In the genomic region with DNA sequence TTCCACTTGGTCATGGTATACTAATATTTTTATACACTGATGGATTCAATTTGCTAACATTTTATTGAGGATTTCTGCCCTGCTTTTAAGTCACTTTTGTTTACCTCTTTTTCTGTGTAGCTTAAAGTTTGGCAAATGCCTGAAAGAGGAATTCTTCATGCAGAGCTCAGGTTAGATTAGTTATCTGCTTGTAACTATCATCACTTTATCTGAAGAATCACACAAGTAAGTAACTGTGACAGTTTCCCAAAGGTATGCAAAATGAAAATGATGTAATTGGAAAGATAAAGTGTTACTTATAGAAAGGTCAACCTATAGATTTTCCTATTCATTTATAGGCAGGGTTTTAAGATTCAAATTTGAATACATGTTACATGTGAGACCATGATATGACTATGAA, we compare ENCODE assay signal across 35 cellular contexts.
"Had no signal": no experiment of that assay in that cellular context is flagged by ENCODE, and none has a peak within 500 bp of the region (broad histone marks: within the 10 kb centered on the region; RNA-seq: fewer than 3 reads in every experiment).

No MANE protein-coding gene starts in this region.

- H3K27me3 Mint-ChIP-seq: activated CD8-positive, alpha-beta T cell treated with anti-CD3 and anti-CD28 coated beads for 36 hours; activated T-helper 17 cell treated with anti-CD3 and anti-CD28 coated beads, Interleukin-2, amount 50 U/mL, for 72 hours had no signal

- H3K27ac ChIP-seq: adrenal gland, body of pancreas, brain microvascular endothelial cell, breast epithelium, VCaP had no signal

- H3K4me3 ChIP-seq: adrenal gland, body of pancreas, breast epithelium had no signal

- DNase-seq: activated B cell treated with CpG ODN at 0.5 μM for 24 hours; activated CD4-positive, alpha-beta memory T cell treated with anti-CD3 and anti-CD28 coated beads for 36 hours; activated CD4-positive, alpha-beta T cell treated with anti-CD3 and anti-CD28 coated beads for 4 hours; activated CD4-positive, alpha-beta T cell treated with anti-CD3 and anti-CD28 coated beads, Interleukin-2, amount 10 ng/mL, durations not matched to agents 24 days and 14 days; activated CD4-positive, alpha-beta T cell treated with anti-CD3 and anti-CD28 coated beads, Interleukin-2, amount 50 U/mL, for 1 hour; activated CD4-positive, alpha-beta T cell treated with anti-CD3 and anti-CD28 coated beads, Interleukin-2, amount 50 U/mL, for 4 hours; activated CD4-positive, CD25-positive, alpha-beta regulatory T cell treated with anti-CD3 and anti-CD28 coated beads, Interleukin-2, amount 50 U/mL, for 72 hours; activated CD8-positive, alpha-beta memory T cell treated with anti-CD3 and anti-CD28 coated beads, Interleukin-2, amount 50 U/mL, for 4 hours; activated CD8-positive, alpha-beta T cell treated with anti-CD3 and anti-CD28 coated beads for 36 hours; activated effector memory CD4-positive, alpha-beta T cell treated with anti-CD3 and anti-CD28 coated beads, Interleukin-2, amount 50 U/mL, for 16 hours; activated gamma-delta T cell treated with Interleukin-2 at 50 U/mL for 16 hours; activated naive CD4-positive, alpha-beta T cell; activated naive CD4-positive, alpha-beta T cell treated with anti-CD3 and anti-CD28 coated beads for 36 hours; activated naive CD4-positive, alpha-beta T cell treated with anti-CD3 and anti-CD28 coated beads, Interleukin-2, amount 50 U/mL, for 16 hours; activated naive CD8-positive, alpha-beta T cell treated with anti-CD3 and anti-CD28 coated beads for 36 hours; activated T-cell treated with anti-CD3 and anti-CD28 coated beads for 4 hours; activated T-cell treated with anti-CD3 and anti-CD28 coated beads, Interleukin-2, amount 50 U/mL, for 1 hour; activated T-cell treated with anti-CD3 and anti-CD28 coated beads, Interleukin-2, amount 50 U/mL, for 4 hours; activated T-cell treated with anti-CD3 and anti-CD28 coated beads, Interleukin-2, amount 50 U/mL, for 72 hours; adrenal gland; amniotic stem cell; aorta; body of pancreas; brain microvascular endothelial cell; central memory CD4-positive, alpha-beta T cell; T-helper 1 cell; T-helper 2 cell; T-helper 9 cell had no signal

- H3K4me1 ChIP-seq: adrenal gland, body of pancreas, breast epithelium had no signal

- H3K36me3 Mint-ChIP-seq: activated CD4-positive, alpha-beta memory T cell treated with anti-CD3 and anti-CD28 coated beads for 36 hours; activated naive CD4-positive, alpha-beta T cell treated with anti-CD3 and anti-CD28 coated beads, Interleukin-2, amount 50 U/mL, for 72 hours; activated naive CD8-positive, alpha-beta T cell treated with anti-CD3 and anti-CD28 coated beads for 36 hours had no signal

- H3K9me3 ChIP-seq: adrenal gland, body of pancreas, breast epithelium had no signal

- H3K4me1 Mint-ChIP-seq: activated B cell treated with CpG ODN at 0.5 μM for 24 hours; activated CD4-positive, alpha-beta T cell treated with anti-CD3 and anti-CD28 coated beads, Interleukin-2, amount 10 ng/mL, durations not matched to agents 24 days and 14 days; activated naive CD8-positive, alpha-beta T cell treated with anti-CD3 and anti-CD28 coated beads for 36 hours; activated T-helper 17 cell treated with anti-CD3 and anti-CD28 coated beads, Interleukin-2, amount 50 U/mL, for 72 hours had no signal

- H3K9me3 Mint-ChIP-seq: activated B cell treated with CpG ODN at 0.5 μM for 24 hours; activated CD4-positive, alpha-beta memory T cell treated with anti-CD3 and anti-CD28 coated beads for 36 hours; activated CD4-positive, alpha-beta T cell treated with anti-CD3 and anti-CD28 coated beads, Interleukin-2, amount 10 ng/mL, durations not matched to agents 24 days and 14 days; activated CD8-positive, alpha-beta T cell treated with anti-CD3 and anti-CD28 coated beads for 36 hours; activated naive CD4-positive, alpha-beta T cell treated with anti-CD3 and anti-CD28 coated beads for 36 hours; activated naive CD4-positive, alpha-beta T cell treated with anti-CD3 and anti-CD28 coated beads, Interleukin-2, amount 50 U/mL, for 72 hours; activated naive CD8-positive, alpha-beta T cell treated with anti-CD3 and anti-CD28 coated beads for 36 hours; activated T-cell treated with anti-CD3 and anti-CD28 coated beads, Interleukin-2, amount 50 U/mL, for 4 hours; activated T-cell treated with anti-CD3 and anti-CD28 coated beads, Interleukin-2, amount 50 U/mL, for 72 hours; activated T-helper 1 cell treated with anti-CD3 and anti-CD28 coated beads, Interleukin-12 subunit alpha, Interleukin-12 subunit beta, Interleukin-2, Interleukin-4 antibody, amounts not matched to agents 30 ng/mL and 10 ng/mL and 1 ng/mL, durations not matched to agents 14 hours and 24 hours and 36 hours; activated T-helper 17 cell treated with anti-CD3 and anti-CD28 coated beads, Interleukin-2, amount 50 U/mL, for 72 hours; T-helper 1 cell treated with Interleukin-12 subunit alpha and Interleukin-12 subunit beta and Interleukin-4 antibody, amounts not matched to agents 30 μg/mL and 1 μg/mL, for 36 hours; T-helper 2 cell treated with Interferon-gamma antibody and Interleukin-4, amounts not matched to agents 5 μg/mL and 100 μg/mL, for 36 hours had no signal

- H3K36me3 ChIP-seq: adrenal gland, brain microvascular endothelial cell, breast epithelium had no signal

- H3K27me3 ChIP-seq: adrenal gland, body of pancreas, brain microvascular endothelial cell, breast epithelium had no signal

- H3K4me3 Mint-ChIP-seq: activated B cell treated with CpG ODN at 0.5 μM for 24 hours; activated CD4-positive, alpha-beta memory T cell treated with anti-CD3 and anti-CD28 coated beads for 36 hours; activated CD4-positive, alpha-beta T cell treated with anti-CD3 and anti-CD28 coated beads, Interleukin-2, amount 10 ng/mL, durations not matched to agents 24 days and 14 days; activated CD8-positive, alpha-beta T cell treated with anti-CD3 and anti-CD28 coated beads for 36 hours; activated naive CD4-positive, alpha-beta T cell treated with anti-CD3 and anti-CD28 coated beads for 36 hours; activated naive CD8-positive, alpha-beta T cell treated with anti-CD3 and anti-CD28 coated beads for 36 hours; activated T-cell treated with anti-CD3 and anti-CD28 coated beads, Interleukin-2, amount 50 U/mL, for 4 hours; activated T-cell treated with anti-CD3 and anti-CD28 coated beads, Interleukin-2, amount 50 U/mL, for 72 hours; activated T-helper 1 cell treated with anti-CD3 and anti-CD28 coated beads, Interleukin-12 subunit alpha, Interleukin-12 subunit beta, Interleukin-2, Interleukin-4 antibody, amounts not matched to agents 30 ng/mL and 10 ng/mL and 1 ng/mL, durations not matched to agents 14 hours and 24 hours and 36 hours; activated T-helper 17 cell treated with anti-CD3 and anti-CD28 coated beads, Interleukin-2, amount 50 U/mL, for 72 hours; T-helper 1 cell treated with Interleukin-12 subunit alpha and Interleukin-12 subunit beta and Interleukin-4 antibody, amounts not matched to agents 30 μg/mL and 1 μg/mL, for 36 hours; T-helper 2 cell treated with Interferon-gamma antibody and Interleukin-4, amounts not matched to agents 5 μg/mL and 100 μg/mL, for 36 hours had no signal

- H3K27ac Mint-ChIP-seq: activated B cell treated with CpG ODN at 0.5 μM for 24 hours; activated CD4-positive, alpha-beta memory T cell treated with anti-CD3 and anti-CD28 coated beads for 36 hours; activated CD4-positive, alpha-beta T cell treated with anti-CD3 and anti-CD28 coated beads, Interleukin-2, amount 10 ng/mL, durations not matched to agents 24 days and 14 days; activated CD8-positive, alpha-beta T cell treated with anti-CD3 and anti-CD28 coated beads for 36 hours; activated naive CD4-positive, alpha-beta T cell treated with anti-CD3 and anti-CD28 coated beads for 36 hours; activated naive CD4-positive, alpha-beta T cell treated with anti-CD3 and anti-CD28 coated beads, Interleukin-2, amount 50 U/mL, for 72 hours; activated naive CD8-positive, alpha-beta T cell treated with anti-CD3 and anti-CD28 coated beads for 36 hours; activated T-cell treated with anti-CD3 and anti-CD28 coated beads, Interleukin-2, amount 50 U/mL, for 72 hours; activated T-helper 1 cell treated with anti-CD3 and anti-CD28 coated beads, Interleukin-12 subunit alpha, Interleukin-12 subunit beta, Interleukin-2, Interleukin-4 antibody, amounts not matched to agents 30 ng/mL and 10 ng/mL and 1 ng/mL, durations not matched to agents 14 hours and 24 hours and 36 hours; activated T-helper 17 cell treated with anti-CD3 and anti-CD28 coated beads, Interleukin-2, amount 50 U/mL, for 72 hours; T-helper 1 cell treated with Interleukin-12 subunit alpha and Interleukin-12 subunit beta and Interleukin-4 antibody, amounts not matched to agents 30 μg/mL and 1 μg/mL, for 36 hours; T-helper 2 cell treated with Interferon-gamma antibody and Interleukin-4, amounts not matched to agents 5 μg/mL and 100 μg/mL, for 36 hours had no signal
